Comparison of ENCODE assay signal across 23 cellular contexts in genomic region chr2:157411624-157412336, GRCh38. TPM values are rescaled to one million over a fixed set of nuclear protein-coding genes. Genes with fewer than 3 reads are reported as not detected.
A peak's percentile ranks its signal among the peaks of the same experiment; 100 is the strongest.
DNase-seq lines count a peak whose midpoint lies in the region; ATAC-seq and TF ChIP-seq lines count a peak whose summit lies in the region.
"Had no signal": no experiment of that assay in that cellular context is flagged by ENCODE, and none has a peak within 500 bp of the region (broad histone marks: within the 10 kb centered on the region; RNA-seq: fewer than 3 reads in every experiment).

No MANE protein-coding gene starts in this region.

- no peak for TF ChIP-seq POLR2A in erythroblast (IDR thresholded peaks at IDR 0.05; ENCODE audit: low read length)

- H3K27me3 ChIP-seq in Karpas-422 (ENCODE audit: low read length), result no peaks in the 10 kb centered on the region
- H3K27me3 ChIP-seq: breast epithelium, esophagus squamous epithelium, left lung had no signal

- H3K4me2 ChIP-seq in Karpas-422 (ENCODE audit: low read depth, low read length, poor library complexity, severe bottlenecking), result no peak overlapping the region

- H3K27ac ChIP-seq in Karpas-422 (ENCODE audit: low read length), result no peak overlapping the region
- H3K27ac ChIP-seq: breast epithelium, dorsolateral prefrontal cortex, left lung, WERI-Rb-1 had no signal

- no peak for ATAC-seq in central memory CD8-positive, alpha-beta T cell (replicated peaks; ENCODE audit: extremely low read depth, poor library complexity, severe bottlenecking)
- no peak for ATAC-seq in stimulated activated naive B cell treated with anti-CD40 and anti-IgM and Interleukin-4, amounts not matched to agents 10 μg/mL and 1 μg/mL and 100 μg/mL, for 72 hours (replicated peaks)
- ATAC-seq: HCT116, left lung had no signal

- no peaks in the 10 kb centered on the region for H3K9me3 ChIP-seq in Karpas-422 (ENCODE audit: low read length)
- H3K9me3 ChIP-seq: breast epithelium, esophagus squamous epithelium, left lung had no signal

- no peaks in the 10 kb centered on the region for H3K79me2 ChIP-seq in Karpas-422 (ENCODE audit: low read length)

- no peaks in the 10 kb centered on the region for H3K9me2 ChIP-seq in Karpas-422 (replicated peaks; ENCODE audit: insufficient read depth, low read length)

- no peak overlapping the region for H3K9ac ChIP-seq in Karpas-422 (ENCODE audit: low read length)

- no peak for DNase-seq in activated naive CD4-positive, alpha-beta T cell treated with anti-CD3 and anti-CD28 coated beads for 36 hours
- no peak for DNase-seq in activated naive CD4-positive, alpha-beta T cell (lab: John Stamatoyannopoulos, UW)
- DNase-seq in central memory CD8-positive, alpha-beta T cell (ENCODE audit: low spot score in 2 of 2), result no peak
- no peak for DNase-seq in stimulated activated naive B cell treated with anti-CD40 and anti-IgM and Interleukin-4, amounts not matched to agents 10 μg/mL and 1 μg/mL and 100 μg/mL, for 72 hours
- DNase-seq in Karpas-422, result no peak
- no peak for DNase-seq in cerebellar nuclear complex (lab: John Stamatoyannopoulos, UW)
- no peak for DNase-seq in erythroblast (lab: John Stamatoyannopoulos, UW)
- DNase-seq: ACHN; activated CD8-positive, alpha-beta memory T cell treated with anti-CD3 and anti-CD28 coated beads, Interleukin-2, amount 50 U/mL, for 4 hours; DND-41; dorsolateral prefrontal cortex; esophagus squamous epithelium; KG1; left lung; NCI-H1092 treated with DMSO at 0.1 percent for 48 hours; NCI-H2081; NCI-H510A; stimulated activated naive CD4-positive, alpha-beta T cell; WERI-Rb-1 had no signal

- no peaks in the 10 kb centered on the region for H4K20me1 ChIP-seq in Karpas-422 (ENCODE audit: insufficient read depth, low read depth, low read length)

- no peak overlapping the region for H3K4me3 ChIP-seq in Karpas-422 (ENCODE audit: low read length)
- H3K4me3 ChIP-seq: breast epithelium, dorsolateral prefrontal cortex, esophagus squamous epithelium, left lung had no signal

- H3K27me3 Mint-ChIP-seq in activated naive CD4-positive, alpha-beta T cell treated with anti-CD3 and anti-CD28 coated beads for 36 hours (ENCODE audit: low read depth), result no peaks in the 10 kb centered on the region
- no peaks in the 10 kb centered on the region for H3K27me3 Mint-ChIP-seq in T-helper 1 cell treated with Interleukin-12 subunit alpha and Interleukin-12 subunit beta and Interleukin-4 antibody, amounts not matched to agents 30 μg/mL and 1 μg/mL, for 36 hours (ENCODE audit: low read depth)
- no peaks in the 10 kb centered on the region for H3K27me3 Mint-ChIP-seq in central memory CD8-positive, alpha-beta T cell
- no peaks in the 10 kb centered on the region for H3K27me3 Mint-ChIP-seq in stimulated activated naive B cell treated with anti-CD40 and anti-IgM and Interleukin-4, amounts not matched to agents 10 μg/mL and 1 μg/mL and 100 μg/mL, for 72 hours

- H2AFZ ChIP-seq in Karpas-422 (ENCODE audit: low read length), result no peak overlapping the region

- intact Hi-C loops in activated naive CD4-positive, alpha-beta T cell treated with anti-CD3 and anti-CD28 coated beads for 36 hours (cut with micrococcal nuclease), result loop anchor here (2.0 kb wide), 1 partner anchor 487 kb away; no protein-coding TSS in a partner anchor

- no peaks in the 10 kb centered on the region for H3K9me3 Mint-ChIP-seq in activated naive CD4-positive, alpha-beta T cell treated with anti-CD3 and anti-CD28 coated beads for 36 hours
- H3K9me3 Mint-ChIP-seq in T-helper 1 cell treated with Interleukin-12 subunit alpha and Interleukin-12 subunit beta and Interleukin-4 antibody, amounts not matched to agents 30 μg/mL and 1 μg/mL, for 36 hours, result no peaks in the 10 kb centered on the region
- no peaks in the 10 kb centered on the region for H3K9me3 Mint-ChIP-seq in central memory CD8-positive, alpha-beta T cell
- peaks cover 2 to 3% of the 10 kb centered on the region in 2 donors for H3K9me3 Mint-ChIP-seq in stimulated activated naive B cell treated with anti-CD40 and anti-IgM and Interleukin-4, amounts not matched to agents 10 μg/mL and 1 μg/mL and 100 μg/mL, for 72 hours
- H3K9me3 Mint-ChIP-seq: type B pancreatic cell had no signal

- H3K27ac Mint-ChIP-seq in activated naive CD4-positive, alpha-beta T cell treated with anti-CD3 and anti-CD28 coated beads for 36 hours, result peak overlapping the region; percentile 99
- H3K27ac Mint-ChIP-seq in T-helper 1 cell treated with Interleukin-12 subunit alpha and Interleukin-12 subunit beta and Interleukin-4 antibody, amounts not matched to agents 30 μg/mL and 1 μg/mL, for 36 hours, result peak overlapping the region; percentile 45
- peak overlapping the region; percentile 88 for H3K27ac Mint-ChIP-seq in central memory CD8-positive, alpha-beta T cell (ENCODE audit: low read depth)
- H3K27ac Mint-ChIP-seq in stimulated activated naive B cell treated with anti-CD40 and anti-IgM and Interleukin-4, amounts not matched to agents 10 μg/mL and 1 μg/mL and 100 μg/mL, for 72 hours, result peak overlapping the region; percentile 81
- H3K27ac Mint-ChIP-seq: type B pancreatic cell had no signal

- peaks cover 27% of the 10 kb centered on the region; the same call in 1 of the 2 replicates for H3K36me3 ChIP-seq in Karpas-422 (ENCODE audit: insufficient read depth, low read length)
- H3K36me3 ChIP-seq: breast epithelium, esophagus squamous epithelium, WERI-Rb-1 had no signal

- peaks cover 51% of the 10 kb centered on the region for H3K36me3 Mint-ChIP-seq in activated naive CD4-positive, alpha-beta T cell treated with anti-CD3 and anti-CD28 coated beads for 36 hours (ENCODE audit: low read depth)
- peaks cover 64% of the 10 kb centered on the region for H3K36me3 Mint-ChIP-seq in T-helper 1 cell treated with Interleukin-12 subunit alpha and Interleukin-12 subunit beta and Interleukin-4 antibody, amounts not matched to agents 30 μg/mL and 1 μg/mL, for 36 hours (ENCODE audit: low read depth)
- peaks cover 49% of the 10 kb centered on the region for H3K36me3 Mint-ChIP-seq in central memory CD8-positive, alpha-beta T cell (ENCODE audit: insufficient read depth)
- peaks cover 28 to 52% of the 10 kb centered on the region in 2 donors for H3K36me3 Mint-ChIP-seq in stimulated activated naive B cell treated with anti-CD40 and anti-IgM and Interleukin-4, amounts not matched to agents 10 μg/mL and 1 μg/mL and 100 μg/mL, for 72 hours
- H3K36me3 Mint-ChIP-seq: type B pancreatic cell had no signal

- H3K4me1 ChIP-seq in Karpas-422 (ENCODE audit: low read length), result no peaks in the 10 kb centered on the region
- H3K4me1 ChIP-seq: breast epithelium, esophagus squamous epithelium had no signal

- CTCF ChIA-PET in activated naive CD4-positive, alpha-beta T cell treated with anti-CD3 and anti-CD28 coated beads for 36 hours (lab: Charles Lee), result interaction anchor here (0.9 to 4.9 kb wide), 4 partner anchors 28 to 109 kb away, joined by 3 to 43 read pairs (median 18); partner anchors contain the start of gene ERMN

- H3K4me3 Mint-ChIP-seq in activated naive CD4-positive, alpha-beta T cell treated with anti-CD3 and anti-CD28 coated beads for 36 hours, result peak overlapping the region; percentile 6
- no peak overlapping the region for H3K4me3 Mint-ChIP-seq in T-helper 1 cell treated with Interleukin-12 subunit alpha and Interleukin-12 subunit beta and Interleukin-4 antibody, amounts not matched to agents 30 μg/mL and 1 μg/mL, for 36 hours
- H3K4me3 Mint-ChIP-seq in central memory CD8-positive, alpha-beta T cell, result peak overlapping the region; percentile 6
- H3K4me3 Mint-ChIP-seq in stimulated activated naive B cell treated with anti-CD40 and anti-IgM and Interleukin-4, amounts not matched to agents 10 μg/mL and 1 μg/mL and 100 μg/mL, for 72 hours, result no peak overlapping the region
- H3K4me3 Mint-ChIP-seq: type B pancreatic cell had no signal

- peaks cover 84% of the 10 kb centered on the region for H3K4me1 Mint-ChIP-seq in activated naive CD4-positive, alpha-beta T cell treated with anti-CD3 and anti-CD28 coated beads for 36 hours (ENCODE audit: low read depth)
- H3K4me1 Mint-ChIP-seq in T-helper 1 cell treated with Interleukin-12 subunit alpha and Interleukin-12 subunit beta and Interleukin-4 antibody, amounts not matched to agents 30 μg/mL and 1 μg/mL, for 36 hours (ENCODE audit: low read depth), result peaks cover 65% of the 10 kb centered on the region
- H3K4me1 Mint-ChIP-seq in central memory CD8-positive, alpha-beta T cell, result peaks cover 68% of the 10 kb centered on the region
- peaks cover 32 to 61% of the 10 kb centered on the region in 2 donors for H3K4me1 Mint-ChIP-seq in stimulated activated naive B cell treated with anti-CD40 and anti-IgM and Interleukin-4, amounts not matched to agents 10 μg/mL and 1 μg/mL and 100 μg/mL, for 72 hours

RNA-seq across cellular contexts. Expression of gene CYTIP, which starts 32.1 kb away (rescaled TPM):
- total RNA-seq in activated naive CD4-positive, alpha-beta T cell treated with anti-CD3 and anti-CD28 coated beads for 36 hours, result 100 to 1,000 TPM; 599 to 610 TPM
- total RNA-seq in Karpas-422 (2014; rRNA removed; shearing (Covaris generic); ENCODE audit: low replicate concordance), result 72.2 and 97.7 TPM in 2 replicates

Comparison
In these comparisons a context has a peak if more than half of its experiments do, and no peak if none do; other contexts are left out.
1. H3K27ac Mint-ChIP-seq: peak in every context shown above with its lines; median percentile 99 in activated naive CD4-positive, alpha-beta T cell treated with anti-CD3 and anti-CD28 coated beads for 36 hours; 88 in central memory CD8-positive, alpha-beta T cell; 81 in stimulated activated naive B cell treated with anti-CD40 and anti-IgM and Interleukin-4, amounts not matched to agents 10 μg/mL and 1 μg/mL and 100 μg/mL, for 72 hours; 45 in T-helper 1 cell treated with Interleukin-12 subunit alpha and Interleukin-12 subunit beta and Interleukin-4 antibody, amounts not matched to agents 30 μg/mL and 1 μg/mL, for 36 hours.
2. H3K4me3 Mint-ChIP-seq: peak in activated naive CD4-positive, alpha-beta T cell treated with anti-CD3 and anti-CD28 coated beads for 36 hours (single experiment) and central memory CD8-positive, alpha-beta T cell (single experiment); none in T-helper 1 cell treated with Interleukin-12 subunit alpha and Interleukin-12 subunit beta and Interleukin-4 antibody, amounts not matched to agents 30 μg/mL and 1 μg/mL, for 36 hours (single experiment) and stimulated activated naive B cell treated with anti-CD40 and anti-IgM and Interleukin-4, amounts not matched to agents 10 μg/mL and 1 μg/mL and 100 μg/mL, for 72 hours (0 of 2).